In genomic region chr12:68630598-68630997, GRCh38 we compare ENCODE assay signal across 18 cellular contexts. TPM values are rescaled to one million over a fixed set of nuclear protein-coding genes. Genes with fewer than 3 reads are reported as not detected.
DNase-seq lines count a peak whose midpoint lies in the region; ATAC-seq and TF ChIP-seq lines count a peak whose summit lies in the region.
"Had no signal": no experiment of that assay in that cellular context is flagged by ENCODE, and none has a peak within 500 bp of the region (broad histone marks: within the 10 kb centered on the region; RNA-seq: fewer than 3 reads in every experiment).

No MANE protein-coding gene starts in this region.

- intact Hi-C loops in CD4-positive, alpha-beta memory T cell (cut with micrococcal nuclease): no loop called here

- peak overlapping the region in 6 of 8 donors; percentile 16 to 83 (median 49) for H3K4me3 Mint-ChIP-seq in CD4-positive, alpha-beta memory T cell
- H3K4me3 Mint-ChIP-seq in T-helper 17 cell (no peak overlapping the region), nephron progenitor cell (no peak overlapping the region)
- H3K4me3 Mint-ChIP-seq: activated naive CD4-positive, alpha-beta T cell treated with anti-CD3 and anti-CD28 coated beads, Interleukin-2, amount 10 ng/mL, durations not matched to agents 7 days and 5 days; brain; T-helper 1 cell treated with Interleukin-12 subunit alpha and Interleukin-12 subunit beta and Interleukin-4 antibody, amounts not matched to agents 30 μg/mL and 1 μg/mL, for 36 hours had no signal

- DNase-seq in CD4-positive, alpha-beta memory T cell: no peak
- DNase-seq in T-helper 17 cell: no peak
- DNase-seq in nephron progenitor cell: no peak
- DNase-seq in AG20443 (ENCODE audit: low spot score): no peak
- no peak for DNase-seq in MV-4-11 (lab: John Stamatoyannopoulos, UW)
- no peak for DNase-seq in stimulated activated CD4-positive, alpha-beta T cell treated with anti-CD3 and anti-CD28 coated beads, Interleukin-2, amount 100 ng/mL, for 24 hours
- DNase-seq in GM13977 (ENCODE audit: low spot score): no peak
- DNase-seq: activated CD4-positive, CD25-positive, alpha-beta regulatory T cell; activated naive CD4-positive, alpha-beta T cell treated with anti-CD3 and anti-CD28 coated beads, Interleukin-2, amount 10 ng/mL, durations not matched to agents 7 days and 5 days; cortex of kidney; NCI-H2029; NCI-H446 treated with DMSO at 0.1 percent for 48 hours; Right ventricle myocardium superior; upper lobe of left lung had no signal

- POLR2A ChIA-PET in CD4-positive, alpha-beta memory T cell (lab: Charles Lee; ENCODE audit: partially characterized antibody): interaction anchor here (10.0 kb wide), 1 partner anchor 19 kb away, joined by 66 read pairs; the partner anchor contains the start of gene RAP1B

- H3K4me1 ChIP-seq in CD4-positive, alpha-beta memory T cell (ENCODE audit: insufficient read depth, low read length): peaks cover 89% of the 10 kb centered on the region
- H3K4me1 ChIP-seq: prostate gland had no signal

- H3K27me3 ChIP-seq in CD4-positive, alpha-beta memory T cell (ENCODE audit: insufficient read depth, low read length): no peaks in the 10 kb centered on the region
- H3K27me3 ChIP-seq: upper lobe of left lung had no signal

- peaks cover 34 to 57% of the 10 kb centered on the region in 2 donors for H3K36me3 Mint-ChIP-seq in CD4-positive, alpha-beta memory T cell
- H3K36me3 Mint-ChIP-seq in T-helper 17 cell (ENCODE audit: low read depth) (peaks cover 3% of the 10 kb centered on the region), nephron progenitor cell (ENCODE audit: low read depth) (peaks cover 43% of the 10 kb centered on the region)

- no peaks in the 10 kb centered on the region for H3K27me3 Mint-ChIP-seq in CD4-positive, alpha-beta memory T cell
- H3K27me3 Mint-ChIP-seq in T-helper 17 cell (no peaks in the 10 kb centered on the region), nephron progenitor cell (ENCODE audit: low read depth, poor library complexity) (no peaks in the 10 kb centered on the region)
- H3K27me3 Mint-ChIP-seq: activated naive CD4-positive, alpha-beta T cell treated with anti-CD3 and anti-CD28 coated beads, Interleukin-2, amount 10 ng/mL, durations not matched to agents 7 days and 5 days; brain had no signal

- H3K4me1 Mint-ChIP-seq in CD4-positive, alpha-beta memory T cell: peaks cover 54 to 93% (median 75%) of the 10 kb centered on the region in 4 donors
- peaks cover 45% of the 10 kb centered on the region for H3K4me1 Mint-ChIP-seq in T-helper 17 cell
- H3K4me1 Mint-ChIP-seq in nephron progenitor cell: peaks cover 26% of the 10 kb centered on the region

- in situ Hi-C loops in GM13977 (cut with MboI; ENCODE audit: low pct_unique_long_range_greater_than_20kb, low sequenced_read_pairs, unreplicated experiment): no loop called here

- H3K9me3 Mint-ChIP-seq in CD4-positive, alpha-beta memory T cell: peaks cover 2 to 16% (median 3%) of the 10 kb centered on the region in 8 donors
- H3K9me3 Mint-ChIP-seq in nephron progenitor cell: peaks cover 27% of the 10 kb centered on the region

- H3K27ac Mint-ChIP-seq in CD4-positive, alpha-beta memory T cell: peak overlapping the region in 3 of 7 donors; percentile 4 to 76 (median 63)
- peak overlapping the region; percentile 85 for H3K27ac Mint-ChIP-seq in T-helper 17 cell
- peak overlapping the region; percentile 25 for H3K27ac Mint-ChIP-seq in nephron progenitor cell

- H3K27ac ChIP-seq in CD4-positive, alpha-beta memory T cell (ENCODE audit: low read depth, low read length): no peak overlapping the region
- H3K27ac ChIP-seq: prostate gland had no signal

- TF ChIP-seq CTCF in nephron progenitor cell (IDR thresholded peaks at IDR 0.05) (no peak), GM13977 (IDR thresholded peaks at IDR 0.05; ENCODE audit: extremely low read depth, insufficient read depth, missing control alignments) (no peak)

- H3K36me3 ChIP-seq in CD4-positive, alpha-beta memory T cell (ENCODE audit: insufficient read depth, low read length): peaks cover 15% of the 10 kb centered on the region
- H3K36me3 ChIP-seq: prostate gland had no signal

- H3K9me3 ChIP-seq in CD4-positive, alpha-beta memory T cell (ENCODE audit: control insufficient read depth in 1 of 2, low read length in 2 of 2): peaks cover 0 to 4% of the 10 kb centered on the region in 2 donors
- peaks cover 4% of the 10 kb centered on the region for H3K9me3 ChIP-seq in T-helper 17 cell (ENCODE audit: control insufficient read depth, low read length, poor library complexity, severe bottlenecking)
- H3K9me3 ChIP-seq: prostate gland had no signal

- CTCF ChIA-PET in CD4-positive, alpha-beta memory T cell (lab: Charles Lee; ENCODE audit: partially characterized antibody): no interaction called here

- H3K4me3 ChIP-seq in CD4-positive, alpha-beta memory T cell (ENCODE audit: low read length in 2 of 2): no peak overlapping the region
- H3K4me3 ChIP-seq: prostate gland, upper lobe of left lung had no signal

- ATAC-seq in GM18868 (IDR thresholded peaks at IDR 0.05; ENCODE audit: unreplicated experiment) (peak; percentile 38), T-helper 17 cell (no peak)

RNA-seq across cellular contexts. Expression of gene RAP1B, which starts 19.9 kb away (rescaled TPM):
- 100 to 1,000 TPM; 193 to 195 TPM for total RNA-seq in CD4-positive, alpha-beta memory T cell
- 100 to 1,000 TPM; 433 to 542 TPM for polyA plus RNA-seq in CD4-positive, alpha-beta memory T cell
- total RNA-seq in T-helper 17 cell: 100 to 1,000 TPM; 251 to 319 TPM

RNA-seq across cellular contexts. Expression of gene NUP107, which starts 56.2 kb away (rescaled TPM):
- total RNA-seq in CD4-positive, alpha-beta memory T cell: 10 to 100 TPM; 68.9 to 70.7 TPM
- 10 to 100 TPM; 25.9 to 39.8 TPM for polyA plus RNA-seq in CD4-positive, alpha-beta memory T cell
- 10 to 100 TPM; 39.2 to 42.4 TPM for total RNA-seq in T-helper 17 cell

Comparison
In these comparisons a context has a peak if more than half of its experiments do, and no peak if none do; other contexts are left out.
1. H3K4me3 Mint-ChIP-seq: peak in CD4-positive, alpha-beta memory T cell (6 of 8); none in T-helper 17 cell (single experiment) and nephron progenitor cell (single experiment).